Comparison of ENCODE assay signal across 16 cellular contexts in genomic region chr4:16731776-16732380, GRCh38.
DNase-seq lines count a peak whose midpoint lies in the region; ATAC-seq and TF ChIP-seq lines count a peak whose summit lies in the region.
"Had no signal": no experiment of that assay in that cellular context is flagged by ENCODE, and none has a peak within 500 bp of the region (broad histone marks: within the 10 kb centered on the region; RNA-seq: fewer than 3 reads in every experiment).

No MANE protein-coding gene starts in this region.

- H3K27ac ChIP-seq in GM23338 (ENCODE audit: low read depth) (no peak overlapping the region), HUES64 (ENCODE audit: low read depth, low read length) (peak overlapping the region; percentile 53; the same call in 1 of the 2 replicates)
- H3K27ac ChIP-seq: BLaER1 had no signal

- no peaks in the 10 kb centered on the region for H3K27me3 ChIP-seq in GM23338 (ENCODE audit: insufficient read depth)
- no peaks in the 10 kb centered on the region for H3K27me3 ChIP-seq in HUES64 (ENCODE audit: insufficient read depth, low read length)
- H3K27me3 ChIP-seq: BLaER1 had no signal

- H3K4me1 ChIP-seq in GM23338 (ENCODE audit: insufficient read depth) = peaks cover 56% of the 10 kb centered on the region
- peaks cover 48% of the 10 kb centered on the region for H3K4me1 ChIP-seq in HUES64 (ENCODE audit: insufficient read depth, low read length)
- H3K4me1 ChIP-seq: BLaER1 had no signal

- peak overlapping the region; percentile 10 for H3K4me2 ChIP-seq in GM23338
- H3K4me2 ChIP-seq: BLaER1 had no signal

- no peak; the same call in 2 of the 3 replicates for ATAC-seq in GM23338
- ATAC-seq in HG02938 (IDR thresholded peaks at IDR 0.05; ENCODE audit: unreplicated experiment) = no peak

- peaks cover 8% of the 10 kb centered on the region; the same call in 2 of the 3 replicates for H3K36me3 Mint-ChIP-seq in GM23338 (ENCODE audit: low read depth)
- H3K36me3 Mint-ChIP-seq: CD14-positive monocyte; CD4-positive, alpha-beta memory T cell; IgD-negative memory B cell had no signal

- H3K9me3 Mint-ChIP-seq in GM23338 = no peaks in the 10 kb centered on the region

- peaks cover 6% of the 10 kb centered on the region for H3K27me3 Mint-ChIP-seq in GM23338 (ENCODE audit: insufficient read depth, low read depth, poor library complexity)
- H3K27me3 Mint-ChIP-seq: CD4-positive, alpha-beta memory T cell; IgD-negative memory B cell had no signal

- no peaks in the 10 kb centered on the region for H3F3A ChIP-seq in GM23338 (replicated peaks; ENCODE audit: low read depth)

- DNase-seq in GM23338 (ENCODE audit: low spot score) (peak; percentile 52), astrocyte of the hippocampus (ENCODE audit: low read depth, low spot score) (peak; percentile 60), iPS-NIHi11 (ENCODE audit: low spot score) (peak; percentile 23), NCI-H146 treated with DMSO at 0.1 percent for 48 hours (lab: John Stamatoyannopoulos, UW; ENCODE audit: unreplicated experiment) (no peak), T-helper 1 cell (no peak), NCI-H187 treated with DMSO at 0.1 percent for 48 hours (lab: John Stamatoyannopoulos, UW) (no peak)
- DNase-seq: 8988T; Calu3; CD4-positive, alpha-beta memory T cell; DMS79 treated with DMSO at 0.1 percent for 48 hours; KBM-7 had no signal

- no peaks in the 10 kb centered on the region for H3K9me2 ChIP-seq in GM23338 (ENCODE audit: insufficient read depth)

- 57% methylated on average over 2 of the region's 3 CpGs for WGBS in HUES64

- no peak for TF ChIP-seq CTCF in GM23338 (conservative IDR thresholded peaks at IDR 0.05; ENCODE audit: low read depth in 2 of 2)

- H3K27ac Mint-ChIP-seq in GM23338 = no peak overlapping the region; the same call in 1 of the 2 replicates
- H3K27ac Mint-ChIP-seq: CD14-positive monocyte; CD4-positive, alpha-beta memory T cell; IgD-negative memory B cell had no signal

- H4K20me1 ChIP-seq in GM23338 (replicated peaks; ENCODE audit: insufficient read depth) = no peaks in the 10 kb centered on the region
- H4K20me1 ChIP-seq: BLaER1 had no signal

- no peak overlapping the region for H3K4me3 Mint-ChIP-seq in GM23338
- H3K4me3 Mint-ChIP-seq: CD14-positive monocyte; CD4-positive, alpha-beta memory T cell; IgD-negative memory B cell had no signal

- H3K4me3 ChIP-seq in GM23338 (no peak overlapping the region), HUES64 (ENCODE audit: low read length) (no peak overlapping the region)
- H3K4me3 ChIP-seq: BLaER1 had no signal

- no peak overlapping the region for H2AFZ ChIP-seq in GM23338

- H3K79me2 ChIP-seq in GM23338 (replicated peaks; ENCODE audit: insufficient read depth) = peaks cover 4% of the 10 kb centered on the region; the same call in 1 of the 2 replicates

- no peaks in the 10 kb centered on the region for H3K9me3 ChIP-seq in HUES64 (ENCODE audit: insufficient read depth, low read depth, low read length)
- H3K9me3 ChIP-seq: BLaER1 had no signal

- peaks cover 65% of the 10 kb centered on the region for H3K4me1 Mint-ChIP-seq in GM23338
- H3K4me1 Mint-ChIP-seq: CD14-positive monocyte; CD4-positive, alpha-beta memory T cell; IgD-negative memory B cell had no signal

- no peaks in the 10 kb centered on the region for H3K36me3 ChIP-seq in GM23338 (ENCODE audit: insufficient read depth)
- H3K36me3 ChIP-seq in HUES64 (ENCODE audit: insufficient read depth, low read length) = no peaks in the 10 kb centered on the region
- H3K36me3 ChIP-seq: BLaER1 had no signal

- no peak overlapping the region for H3K9ac ChIP-seq in HUES64 (ENCODE audit: low read depth, low read length)
- H3K9ac ChIP-seq: BLaER1 had no signal

TF ChIP-seq in GM23338, 12 proteins besides CTCF, POLR2A, EP300 and RAD21:
- no peak for TF ChIP-seq EZH2phosphoT487 (IDR thresholded peaks at IDR 0.05; ENCODE audit: unreplicated experiment)
- TF ChIP-seq NANOG (IDR thresholded peaks at IDR 0.05; ENCODE audit: borderline replicate concordance) = peak; percentile 34; the same call in 1 of the 2 replicates
- no peak for TF ChIP-seq POLR2AphosphoS5 (IDR thresholded peaks at IDR 0.05; ENCODE audit: low read depth)
- no peak for TF ChIP-seq CREB1 (CRISPR knock-in tag; IDR thresholded peaks at IDR 0.05; ENCODE audit: low read depth)
- no peak for TF ChIP-seq JUNB (IDR thresholded peaks at IDR 0.05; ENCODE audit: unreplicated experiment)

Comparison
In these comparisons a context has a peak if more than half of its experiments do, and no peak if none do; other contexts are left out.
1. DNase-seq: peak in GM23338 (single experiment), astrocyte of the hippocampus (single experiment) and iPS-NIHi11 (single experiment); none in NCI-H146 treated with DMSO at 0.1 percent for 48 hours (single experiment), T-helper 1 cell (0 of 5) and NCI-H187 treated with DMSO at 0.1 percent for 48 hours (single experiment).